30 cellular contexts compared by ENCODE assay signal in the genomic region with DNA sequence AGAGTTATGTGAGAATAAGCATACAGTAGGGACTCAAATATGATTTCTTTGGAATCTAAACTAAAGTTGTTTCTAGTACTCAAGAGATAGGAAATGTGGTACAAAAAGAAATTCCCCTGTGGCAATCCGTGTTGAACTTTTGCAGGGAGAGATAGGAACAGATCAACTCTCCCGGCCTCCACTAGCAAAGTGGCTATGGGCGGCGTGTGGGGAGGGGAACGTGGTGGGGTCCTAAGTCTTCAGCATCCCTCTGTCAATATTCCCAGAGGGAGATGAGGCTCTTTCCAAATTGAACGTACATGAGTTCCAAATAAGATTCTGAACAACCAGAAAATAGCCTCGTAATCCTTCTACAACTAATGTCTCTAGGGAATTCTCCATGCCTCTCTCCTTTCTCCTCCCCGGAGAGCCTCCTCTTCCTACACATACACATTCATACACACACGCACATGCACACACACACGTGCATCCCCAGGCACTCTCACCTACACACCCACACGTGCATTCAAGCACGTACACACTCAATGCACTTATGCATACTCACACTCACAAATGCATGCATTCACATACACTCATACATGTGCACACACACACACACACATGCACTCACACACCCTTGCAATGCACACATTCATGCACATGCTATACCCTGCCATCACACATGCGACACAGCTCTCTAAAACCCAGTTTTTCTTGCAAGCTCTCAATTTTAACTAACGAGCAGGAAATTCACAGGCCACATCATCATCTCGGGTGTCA.
"Had no signal": no experiment of that assay in that cellular context is flagged by ENCODE, and none has a peak within 500 bp of the region (broad histone marks: within the 10 kb centered on the region; RNA-seq: fewer than 3 reads in every experiment).

No MANE protein-coding gene starts in this region.

- H3K4me1 ChIP-seq: ascending aorta, breast epithelium, esophagus muscularis mucosa, foreskin keratinocyte had no signal

- ATAC-seq: activated CD4-positive, alpha-beta T cell treated with anti-CD3 and anti-CD28 coated beads for 36 hours; activated CD8-positive, alpha-beta memory T cell treated with anti-CD3 and anti-CD28 coated beads, Interleukin-2, amount 10 ng/mL, durations not matched to agents 7 days and 5 days; activated CD8-positive, alpha-beta T cell treated with anti-CD3 and anti-CD28 coated beads, Interleukin-2, amount 10 ng/mL, durations not matched to agents 7 days and 5 days; activated naive CD4-positive, alpha-beta T cell treated with anti-CD3 and anti-CD28 coated beads, Interleukin-2, amount 50 U/mL, for 72 hours; effector memory CD8-positive, alpha-beta T cell; gastrocnemius medialis had no signal

- H3K4me3 ChIP-seq: ascending aorta, breast epithelium, cardiac muscle cell, esophagus muscularis mucosa, gastrocnemius medialis had no signal

- H3K36me3 ChIP-seq: ascending aorta, breast epithelium, cardiac muscle cell, esophagus muscularis mucosa, gastrocnemius medialis had no signal

- H3K9me3 ChIP-seq: ascending aorta, breast epithelium, gastrocnemius medialis had no signal

- H3K36me3 Mint-ChIP-seq: activated CD4-positive, alpha-beta memory T cell treated with anti-CD3 and anti-CD28 coated beads for 36 hours; activated CD8-positive, alpha-beta memory T cell treated with anti-CD3 and anti-CD28 coated beads, Interleukin-2, amount 10 ng/mL, durations not matched to agents 7 days and 5 days; activated naive CD4-positive, alpha-beta T cell treated with anti-CD3 and anti-CD28 coated beads, Interleukin-2, amount 50 U/mL, for 72 hours; activated naive CD8-positive, alpha-beta T cell treated with anti-CD3 and anti-CD28 coated beads, Interleukin-2, amount 10 ng/mL, durations not matched to agents 7 days and 5 days; brain had no signal

- H3K9me3 Mint-ChIP-seq: activated CD4-positive, alpha-beta memory T cell treated with anti-CD3 and anti-CD28 coated beads for 36 hours; activated CD4-positive, alpha-beta T cell treated with anti-CD3 and anti-CD28 coated beads, Interleukin-2, amount 10 ng/mL, durations not matched to agents 24 days and 14 days; activated naive CD4-positive, alpha-beta T cell treated with anti-CD3 and anti-CD28 coated beads for 36 hours; activated naive CD4-positive, alpha-beta T cell treated with anti-CD3 and anti-CD28 coated beads, Interleukin-2, amount 50 U/mL, for 72 hours; activated naive CD8-positive, alpha-beta T cell treated with anti-CD3 and anti-CD28 coated beads, Interleukin-2, amount 10 ng/mL, durations not matched to agents 7 days and 5 days; activated T-helper 1 cell treated with anti-CD3 and anti-CD28 coated beads, Interleukin-12 subunit alpha, Interleukin-12 subunit beta, Interleukin-2, Interleukin-4 antibody, amounts not matched to agents 30 ng/mL and 10 ng/mL and 1 ng/mL, durations not matched to agents 14 hours and 24 hours and 36 hours; activated T-helper 2 cell treated with anti-CD3 and anti-CD28 coated beads, Interferon-gamma antibody, Interleukin-2, Interleukin-4, amounts not matched to agents 10 μg/mL and 5 μg/mL and 100 μg/mL, durations not matched to agents 14 hours and 24 hours and 36 hours; central memory CD8-positive, alpha-beta T cell had no signal

- H3K4me1 Mint-ChIP-seq: activated CD4-positive, alpha-beta T cell treated with anti-CD3 and anti-CD28 coated beads, Interleukin-2, amount 10 ng/mL, durations not matched to agents 24 days and 14 days; activated naive CD8-positive, alpha-beta T cell treated with anti-CD3 and anti-CD28 coated beads, Interleukin-2, amount 10 ng/mL, durations not matched to agents 7 days and 5 days; brain had no signal

- H3K4me3 Mint-ChIP-seq: activated CD4-positive, alpha-beta memory T cell treated with anti-CD3 and anti-CD28 coated beads for 36 hours; activated CD4-positive, alpha-beta T cell treated with anti-CD3 and anti-CD28 coated beads for 36 hours; activated CD4-positive, alpha-beta T cell treated with anti-CD3 and anti-CD28 coated beads, Interleukin-2, amount 10 ng/mL, durations not matched to agents 24 days and 14 days; activated CD8-positive, alpha-beta memory T cell treated with anti-CD3 and anti-CD28 coated beads, Interleukin-2, amount 10 ng/mL, durations not matched to agents 7 days and 5 days; activated CD8-positive, alpha-beta T cell treated with anti-CD3 and anti-CD28 coated beads, Interleukin-2, amount 10 ng/mL, durations not matched to agents 7 days and 5 days; activated naive CD4-positive, alpha-beta T cell treated with anti-CD3 and anti-CD28 coated beads for 36 hours; activated naive CD8-positive, alpha-beta T cell treated with anti-CD3 and anti-CD28 coated beads, Interleukin-2, amount 10 ng/mL, durations not matched to agents 7 days and 5 days; activated T-helper 1 cell treated with anti-CD3 and anti-CD28 coated beads, Interleukin-12 subunit alpha, Interleukin-12 subunit beta, Interleukin-2, Interleukin-4 antibody, amounts not matched to agents 30 ng/mL and 10 ng/mL and 1 ng/mL, durations not matched to agents 14 hours and 24 hours and 36 hours; brain; central memory CD8-positive, alpha-beta T cell; effector memory CD8-positive, alpha-beta T cell had no signal

- H3K27ac ChIP-seq: ascending aorta, breast epithelium, cardiac muscle cell, esophagus muscularis mucosa, foreskin keratinocyte, gastrocnemius medialis had no signal

- H3K27me3 Mint-ChIP-seq: activated CD4-positive, alpha-beta memory T cell treated with anti-CD3 and anti-CD28 coated beads for 36 hours; activated CD4-positive, alpha-beta T cell treated with anti-CD3 and anti-CD28 coated beads for 36 hours; activated CD8-positive, alpha-beta memory T cell treated with anti-CD3 and anti-CD28 coated beads, Interleukin-2, amount 10 ng/mL, durations not matched to agents 7 days and 5 days; central memory CD8-positive, alpha-beta T cell; effector memory CD8-positive, alpha-beta T cell had no signal

- H3K27me3 ChIP-seq: ascending aorta, breast epithelium, cardiac muscle cell, foreskin keratinocyte, gastrocnemius medialis had no signal

- DNase-seq: activated CD4-positive, alpha-beta memory T cell treated with anti-CD3 and anti-CD28 coated beads for 36 hours; activated CD4-positive, alpha-beta T cell treated with anti-CD3 and anti-CD28 coated beads for 36 hours; activated CD4-positive, alpha-beta T cell treated with anti-CD3 and anti-CD28 coated beads, Interleukin-2, amount 10 ng/mL, durations not matched to agents 24 days and 14 days; activated CD4-positive, CD25-positive, alpha-beta regulatory T cell; activated CD4-positive, CD25-positive, alpha-beta regulatory T cell treated with anti-CD3 and anti-CD28 coated beads, Interleukin-2, amount 50 U/mL, for 72 hours; activated CD8-positive, alpha-beta memory T cell treated with anti-CD3 and anti-CD28 coated beads, Interleukin-2, amount 10 ng/mL, durations not matched to agents 7 days and 5 days; activated CD8-positive, alpha-beta memory T cell treated with anti-CD3 and anti-CD28 coated beads, Interleukin-2, amount 50 U/mL, for 4 hours; activated CD8-positive, alpha-beta T cell treated with anti-CD3 and anti-CD28 coated beads, Interleukin-2, amount 10 ng/mL, durations not matched to agents 7 days and 5 days; activated effector memory CD4-positive, alpha-beta T cell treated with anti-CD3 and anti-CD28 coated beads, Interleukin-2, amount 50 U/mL, for 16 hours; activated naive CD4-positive, alpha-beta T cell treated with anti-CD3 and anti-CD28 coated beads for 36 hours; activated naive CD8-positive, alpha-beta T cell treated with anti-CD3 and anti-CD28 coated beads, Interleukin-2, amount 10 ng/mL, durations not matched to agents 7 days and 5 days; activated T-cell treated with anti-CD3 and anti-CD28 coated beads, Interleukin-2, amount 50 U/mL, for 1 hour; activated T-cell treated with anti-CD3 and anti-CD28 coated beads, Interleukin-2, amount 50 U/mL, for 48 hours; cortex of kidney; dermis blood vessel endothelial cell; effector CD4-positive, alpha-beta T cell; effector memory CD8-positive, alpha-beta T cell; erythroblast; foreskin keratinocyte; gastrocnemius medialis; T-helper 2 cell had no signal

- H3K27ac Mint-ChIP-seq: activated CD4-positive, alpha-beta memory T cell treated with anti-CD3 and anti-CD28 coated beads for 36 hours; activated CD4-positive, alpha-beta T cell treated with anti-CD3 and anti-CD28 coated beads for 36 hours; activated CD4-positive, alpha-beta T cell treated with anti-CD3 and anti-CD28 coated beads, Interleukin-2, amount 10 ng/mL, durations not matched to agents 24 days and 14 days; activated CD8-positive, alpha-beta memory T cell treated with anti-CD3 and anti-CD28 coated beads, Interleukin-2, amount 10 ng/mL, durations not matched to agents 7 days and 5 days; activated CD8-positive, alpha-beta T cell treated with anti-CD3 and anti-CD28 coated beads, Interleukin-2, amount 10 ng/mL, durations not matched to agents 7 days and 5 days; activated naive CD4-positive, alpha-beta T cell treated with anti-CD3 and anti-CD28 coated beads for 36 hours; activated naive CD4-positive, alpha-beta T cell treated with anti-CD3 and anti-CD28 coated beads, Interleukin-2, amount 50 U/mL, for 72 hours; activated naive CD8-positive, alpha-beta T cell treated with anti-CD3 and anti-CD28 coated beads, Interleukin-2, amount 10 ng/mL, durations not matched to agents 7 days and 5 days; activated T-helper 1 cell treated with anti-CD3 and anti-CD28 coated beads, Interleukin-12 subunit alpha, Interleukin-12 subunit beta, Interleukin-2, Interleukin-4 antibody, amounts not matched to agents 30 ng/mL and 10 ng/mL and 1 ng/mL, durations not matched to agents 14 hours and 24 hours and 36 hours; activated T-helper 2 cell treated with anti-CD3 and anti-CD28 coated beads, Interferon-gamma antibody, Interleukin-2, Interleukin-4, amounts not matched to agents 10 μg/mL and 5 μg/mL and 100 μg/mL, durations not matched to agents 14 hours and 24 hours and 36 hours; brain had no signal
